In genomic region chr12:108333898-108334699, GRCh38 we compare ENCODE assay signal across 10 cellular contexts. TPM values are rescaled to one million over a fixed set of nuclear protein-coding genes. Genes with fewer than 3 reads are reported as not detected.
A peak's percentile ranks its signal among the peaks of the same experiment; 100 is the strongest.
DNase-seq lines count a peak whose midpoint lies in the region; ATAC-seq and TF ChIP-seq lines count a peak whose summit lies in the region.
"Had no signal": no experiment of that assay in that cellular context is flagged by ENCODE, and none has a peak within 500 bp of the region (broad histone marks: within the 10 kb centered on the region; RNA-seq: fewer than 3 reads in every experiment).

No MANE protein-coding gene starts in this region.

- H3K4me1 ChIP-seq in CD8-positive, alpha-beta T cell (ENCODE audit: insufficient read depth, low read length), result no peaks in the 10 kb centered on the region
- H3K4me1 ChIP-seq in OCI-LY3 (ENCODE audit: low read length) (peaks cover 64% of the 10 kb centered on the region), lung (ENCODE audit: control insufficient read depth in 2 of 2, insufficient read depth in 2 of 2, low read length in 2 of 2) (peaks cover 0 to 24% of the 10 kb centered on the region in 2 donors)

- H4K20me1 ChIP-seq in OCI-LY3 (ENCODE audit: insufficient read depth, low read length), result no peaks in the 10 kb centered on the region

- POLR2A ChIA-PET in CD8-positive, alpha-beta T cell (lab: Charles Lee), result no interaction called here

- no peaks in the 10 kb centered on the region for H3K79me2 ChIP-seq in OCI-LY3 (ENCODE audit: low read length)

- H3K27ac Mint-ChIP-seq in CD8-positive, alpha-beta T cell, result peak overlapping the region; percentile 41
- H3K27ac Mint-ChIP-seq: naive B cell had no signal

- H3K4me1 Mint-ChIP-seq in CD8-positive, alpha-beta T cell (ENCODE audit: low read depth), result peaks cover 28% of the 10 kb centered on the region
- H3K4me1 Mint-ChIP-seq: naive B cell had no signal

- CTCF ChIA-PET in CD8-positive, alpha-beta T cell (lab: Charles Lee), result no interaction called here

- 70 to 76% methylated on average over 10 of the region's 10 CpGs for WGBS in lung, 2 donors

- no peaks in the 10 kb centered on the region for H3K27me3 ChIP-seq in CD8-positive, alpha-beta T cell (ENCODE audit: insufficient read depth, low read length)
- H3K27me3 ChIP-seq in OCI-LY3 (ENCODE audit: low read depth, low read length), result peaks cover 28% of the 10 kb centered on the region
- H3K27me3 ChIP-seq in lung (ENCODE audit: control insufficient read depth, insufficient read depth), result no peaks in the 10 kb centered on the region

- no peaks in the 10 kb centered on the region for H3K27me3 Mint-ChIP-seq in CD8-positive, alpha-beta T cell (ENCODE audit: low read depth)

- no peaks in the 10 kb centered on the region for H3K36me3 ChIP-seq in CD8-positive, alpha-beta T cell (ENCODE audit: insufficient read depth, low read length)
- H3K36me3 ChIP-seq in OCI-LY3 (replicated peaks; ENCODE audit: low read depth, low read length) (no peaks in the 10 kb centered on the region), lung (ENCODE audit: control insufficient read depth in 2 of 2, insufficient read depth in 2 of 2, low read length in 2 of 2) (peaks cover 0 to 2% of the 10 kb centered on the region in 2 donors)

- H3K4me3 Mint-ChIP-seq in CD8-positive, alpha-beta T cell, result no peak overlapping the region
- H3K4me3 Mint-ChIP-seq: naive B cell had no signal

- no peak overlapping the region for H3K4me3 ChIP-seq in CD8-positive, alpha-beta T cell (ENCODE audit: low read depth, low read length)
- no peak overlapping the region; the same call in 1 of the 2 replicates for H3K4me3 ChIP-seq in OCI-LY3 (ENCODE audit: low read length)
- no peak overlapping the region for H3K4me3 ChIP-seq in lung

- intact Hi-C loops in CD8-positive, alpha-beta T cell (cut with DNase I, micrococcal nuclease), result no loop called here

- no peak overlapping the region for H3K9ac ChIP-seq in OCI-LY3 (ENCODE audit: low read length)

- H3K9me3 Mint-ChIP-seq in CD8-positive, alpha-beta T cell, result no peaks in the 10 kb centered on the region

- no peak for TF ChIP-seq CTCF in CD8-positive, alpha-beta T cell (IDR thresholded peaks at IDR 0.05)
- TF ChIP-seq CTCF in OCI-LY3 (IDR thresholded peaks at IDR 0.05; ENCODE audit: low read depth, low read length), result no peak
- no peak for TF ChIP-seq CTCF in lung (IDR thresholded peaks at IDR 0.05; ENCODE audit: control extremely low read depth, extremely low read depth)
- TF ChIP-seq CTCF in omental fat pad (IDR thresholded peaks at IDR 0.05), result no peak

- peak overlapping the region; percentile 56 for H3K4me2 ChIP-seq in OCI-LY3 (ENCODE audit: low read length)

- no peaks in the 10 kb centered on the region for H3K9me3 ChIP-seq in CD8-positive, alpha-beta T cell (ENCODE audit: low read length)
- H3K9me3 ChIP-seq in OCI-LY3 (ENCODE audit: insufficient read depth, low read length), result no peaks in the 10 kb centered on the region
- H3K9me3 ChIP-seq in lung (ENCODE audit: control insufficient read depth in 2 of 2, insufficient read depth in 1 of 2, low read length in 1 of 2), result peaks cover 0 to 2% of the 10 kb centered on the region in 2 donors

- peak in 1 of 7 experiments; percentile 4 for DNase-seq in CD8-positive, alpha-beta T cell
- DNase-seq in lung (ENCODE audit: low spot score) (no peak), GDM1 (lab: John Stamatoyannopoulos, UW) (no peak), NCI-H2171 (lab: John Stamatoyannopoulos, UW) (no peak), omental fat pad (ENCODE audit: low spot score) (no peak)
- DNase-seq: naive B cell, NCI-H748 treated with DMSO at 0.1 percent for 48 hours had no signal

- H2AFZ ChIP-seq in OCI-LY3 (ENCODE audit: low read depth, low read length), result no peak overlapping the region

- no peaks in the 10 kb centered on the region for H3K36me3 Mint-ChIP-seq in CD8-positive, alpha-beta T cell
- H3K36me3 Mint-ChIP-seq: naive B cell had no signal

- H3K27ac ChIP-seq in CD8-positive, alpha-beta T cell (ENCODE audit: low read depth, low read length), result no peak overlapping the region
- H3K27ac ChIP-seq in OCI-LY3 (ENCODE audit: low read length) (no peak overlapping the region; the same call in 1 of the 2 replicates), lung (ENCODE audit: low read depth in 1 of 2, low read length in 1 of 2) (peak overlapping the region in 1 of 2 donors; percentile 78)

- ATAC-seq in CD8-positive, alpha-beta T cell, result no peak
- peak; percentile 54 for ATAC-seq in GM21447 (IDR thresholded peaks at IDR 0.05; ENCODE audit: unreplicated experiment)
- ATAC-seq in lung (ENCODE audit: insufficient read depth, low FRiP score), result peak; percentile 35
- ATAC-seq in HG03520 (IDR thresholded peaks at IDR 0.05; ENCODE audit: unreplicated experiment), result no peak
- ATAC-seq in omental fat pad (ENCODE audit: low FRiP score), result no peak

RNA-seq across cellular contexts. Expression of gene CMKLR1, which starts 5.0 kb away (rescaled TPM):
- total RNA-seq in CD8-positive, alpha-beta T cell, result not detected
- 10 to 100 TPM; 15.4 to 20.5 TPM for total RNA-seq in lung
- 10 to 100 TPM in 1 of 2 donors, 1 to 10 TPM in 1; 4.4 to 19.6 TPM for polyA plus RNA-seq in lung
- 10 to 100 TPM; 20.7 to 28.1 (median 23.1) TPM for total RNA-seq in omental fat pad

Comparison
In these comparisons a context has a peak if more than half of its experiments do, and no peak if none do; other contexts are left out.
1. ATAC-seq: peak in GM21447 (single experiment) and lung (single experiment); none in CD8-positive, alpha-beta T cell (single experiment), HG03520 (single experiment) and omental fat pad (single experiment).
2. RNA of gene CMKLR1, which starts 5.0 kb away (total RNA-seq): 20.7 to 28.1 TPM in omental fat pad and 15.4 to 20.5 TPM in lung; not detected in CD8-positive, alpha-beta T cell; every median in the first group is over 10 times any median in the second.